In genomic region chr17:21667413-21668117, GRCh38 we compare ENCODE assay signal across 7 cellular contexts. TPM values are rescaled to one million over a fixed set of nuclear protein-coding genes. Genes with fewer than 3 reads are reported as not detected.
"Had no signal": no experiment of that assay in that cellular context is flagged by ENCODE, and none has a peak within 500 bp of the region (broad histone marks: within the 10 kb centered on the region; RNA-seq: fewer than 3 reads in every experiment).

No MANE protein-coding gene starts in this region.

RNA-seq across cellular contexts. Expression of gene KCNJ18, which starts 24.8 kb away (rescaled TPM):
- total RNA-seq: activated B cell treated with CpG ODN at 0.5 μM for 24 hours; activated CD4-positive, alpha-beta T cell treated with anti-CD3 and anti-CD28 coated beads, Interleukin-2, amount 10 ng/mL, durations not matched to agents 24 days and 14 days; activated T-cell treated with anti-CD3 and anti-CD28 coated beads, Interleukin-2, amount 50 U/mL, for 72 hours; activated T-helper 2 cell treated with anti-CD3 and anti-CD28 coated beads, Interferon-gamma antibody, Interleukin-2, Interleukin-4, amounts not matched to agents 10 μg/mL and 5 μg/mL and 100 μg/mL, durations not matched to agents 14 hours and 24 hours and 36 hours; cardiac muscle cell; Right ventricle myocardium inferior; T-cell had no signal
